Comparison of ENCODE assay signal across 15 cellular contexts in genomic region chr7:22351878-22352277, GRCh38. TPM values are rescaled to one million over a fixed set of nuclear protein-coding genes. Genes with fewer than 3 reads are reported as not detected.
DNase-seq lines count a peak whose midpoint lies in the region; ATAC-seq and TF ChIP-seq lines count a peak whose summit lies in the region.
"Had no signal": no experiment of that assay in that cellular context is flagged by ENCODE, and none has a peak within 500 bp of the region (broad histone marks: within the 10 kb centered on the region; RNA-seq: fewer than 3 reads in every experiment).

No MANE protein-coding gene starts in this region.

- peaks cover 2% of the 10 kb centered on the region for H3K36me3 Mint-ChIP-seq in activated CD8-positive, alpha-beta memory T cell treated with anti-CD3 and anti-CD28 coated beads, Interleukin-2, amount 10 ng/mL, durations not matched to agents 7 days and 5 days

- peak overlapping the region; percentile 78 for H3K4me2 ChIP-seq in OCI-LY7 (ENCODE audit: low read length)

- no peak for DNase-seq in BE2C
- DNase-seq in OCI-LY7 (ENCODE audit: low spot score), result no peak
- peak; percentile 29 for DNase-seq in fibroblast of the aortic adventitia (ENCODE audit: low read depth)
- no peak for DNase-seq in COLO668 (lab: John Stamatoyannopoulos, UW; ENCODE audit: unreplicated experiment)
- DNase-seq in activated effector memory CD4-positive, alpha-beta T cell treated with Interleukin-2 at 50 U/mL for 16 hours, result no peak
- no peak for DNase-seq in GM13976 (ENCODE audit: low spot score)
- DNase-seq in activated CD8-positive, alpha-beta memory T cell treated with anti-CD3 and anti-CD28 coated beads, Interleukin-2, amount 10 ng/mL, durations not matched to agents 7 days and 5 days, result no peak
- DNase-seq: activated CD4-positive, alpha-beta memory T cell treated with anti-CD3 and anti-CD28 coated beads, Interleukin-2, amount 10 ng/mL, durations not matched to agents 7 days and 5 days; activated effector memory CD4-positive, alpha-beta T cell treated with anti-CD3 and anti-CD28 coated beads, Interleukin-2, amount 50 U/mL, for 16 hours; naive thymus-derived CD8-positive, alpha-beta T cell; NCI-H1048; stimulated activated CD4-positive, alpha-beta T cell treated with anti-CD3 and anti-CD28 coated beads, Interleukin-2, amount 100 ng/mL, for 48 hours had no signal

- H2AFZ ChIP-seq in OCI-LY7 (ENCODE audit: low read length), result no peak overlapping the region

- H3K4me3 Mint-ChIP-seq in activated CD8-positive, alpha-beta memory T cell treated with anti-CD3 and anti-CD28 coated beads, Interleukin-2, amount 10 ng/mL, durations not matched to agents 7 days and 5 days, result no peak overlapping the region
- H3K4me3 Mint-ChIP-seq: activated CD4-positive, alpha-beta memory T cell treated with anti-CD3 and anti-CD28 coated beads, Interleukin-2, amount 10 ng/mL, durations not matched to agents 7 days and 5 days; naive thymus-derived CD8-positive, alpha-beta T cell; T-helper 2 cell treated with Interferon-gamma antibody and Interleukin-4, amounts not matched to agents 5 μg/mL and 100 μg/mL, for 36 hours had no signal

- peaks cover 59% of the 10 kb centered on the region for H3K27me3 Mint-ChIP-seq in activated CD8-positive, alpha-beta memory T cell treated with anti-CD3 and anti-CD28 coated beads, Interleukin-2, amount 10 ng/mL, durations not matched to agents 7 days and 5 days

- H3K4me3 ChIP-seq in BE2C (ENCODE audit: low read depth, low read length) (0 out of 2 replicates have a peak overlapping the region, but pooled peaks have one; percentile 23), OCI-LY7 (ENCODE audit: low read depth, low read length, poor library complexity, severe bottlenecking) (peak overlapping the region; percentile 53), fibroblast of the aortic adventitia (ENCODE audit: low read depth, low read length) (no peak overlapping the region)

- H3K9me3 ChIP-seq in BE2C, result no peaks in the 10 kb centered on the region
- H3K9me3 ChIP-seq in OCI-LY7 (ENCODE audit: low read length), result peaks cover 10% of the 10 kb centered on the region; the same call in 1 of the 2 replicates

- peak overlapping the region; percentile 82 for H3K27ac ChIP-seq in OCI-LY7 (ENCODE audit: low read depth, low read length, poor library complexity, severe bottlenecking)
- H3K27ac ChIP-seq: RWPE1 had no signal

- peak; percentile 6 for ATAC-seq in GM19452 (IDR thresholded peaks at IDR 0.05; ENCODE audit: unreplicated experiment)
- no peak for ATAC-seq in activated CD8-positive, alpha-beta memory T cell treated with anti-CD3 and anti-CD28 coated beads, Interleukin-2, amount 10 ng/mL, durations not matched to agents 7 days and 5 days
- ATAC-seq: naive thymus-derived CD8-positive, alpha-beta T cell had no signal

- intact Hi-C loops in OCI-LY7 (cut with micrococcal nuclease; ENCODE audit: unreplicated experiment), result loop anchor here (5.0 to 10.0 kb wide), 2 partner anchors 405 to 663 kb away; partner anchors contain the start of genes CDCA7L and HYCC1

- no peak for TF ChIP-seq CTCF in BE2C (IDR thresholded peaks at IDR 0.05; ENCODE audit: low read depth, low read length)
- no peak for TF ChIP-seq CTCF in OCI-LY7 (conservative IDR thresholded peaks at IDR 0.05; ENCODE audit: low read length)
- no peak for TF ChIP-seq CTCF in fibroblast of the aortic adventitia (IDR thresholded peaks at IDR 0.05; ENCODE audit: insufficient read depth, low read length)
- no peak for TF ChIP-seq CTCF in GM13976 (IDR thresholded peaks at IDR 0.05; ENCODE audit: borderline replicate concordance, control extremely low read depth, extremely low read depth, insufficient read depth, missing control alignments)

- CTCF ChIA-PET in OCI-LY7 (lab: Charles Lee; ENCODE audit: unreplicated experiment), result interaction anchor here (1.0 kb wide), 1 partner anchor 19 kb away, joined by 3 read pairs; no protein-coding TSS in a partner anchor
- CTCF ChIA-PET in activated CD8-positive, alpha-beta memory T cell treated with anti-CD3 and anti-CD28 coated beads, Interleukin-2, amount 10 ng/mL, durations not matched to agents 7 days and 5 days (lab: Charles Lee), result no interaction called here

- no TSS peak for BruUV-seq in OCI-LY7 (replicated peaks; lab: Mats Ljungman, UMichigan)

- H3K79me2 ChIP-seq in OCI-LY7 (ENCODE audit: insufficient read depth, low read depth, low read length), result peaks cover 96% of the 10 kb centered on the region

- peaks cover 23% of the 10 kb centered on the region for H3K36me3 ChIP-seq in BE2C
- H3K36me3 ChIP-seq in OCI-LY7 (ENCODE audit: insufficient read depth, low read length), result peaks cover 86% of the 10 kb centered on the region

- no peak overlapping the region for H3K27ac Mint-ChIP-seq in activated CD8-positive, alpha-beta memory T cell treated with anti-CD3 and anti-CD28 coated beads, Interleukin-2, amount 10 ng/mL, durations not matched to agents 7 days and 5 days
- H3K27ac Mint-ChIP-seq: activated CD4-positive, alpha-beta memory T cell treated with anti-CD3 and anti-CD28 coated beads, Interleukin-2, amount 10 ng/mL, durations not matched to agents 7 days and 5 days; naive thymus-derived CD8-positive, alpha-beta T cell; T-helper 2 cell treated with Interferon-gamma antibody and Interleukin-4, amounts not matched to agents 5 μg/mL and 100 μg/mL, for 36 hours had no signal

- POLR2A ChIA-PET in OCI-LY7 (lab: Charles Lee), result interaction anchor here (0.8 to 3.2 kb wide), 13 partner anchors 9 to 101 kb away, joined by 3 to 13 read pairs (median 4); no protein-coding TSS in a partner anchor

- in situ Hi-C loops in GM13976 (cut with MboI; ENCODE audit: low sequenced_read_pairs, unreplicated experiment), result no loop called here

- H3K4me1 ChIP-seq in BE2C (peaks cover 40% of the 10 kb centered on the region), OCI-LY7 (ENCODE audit: insufficient read depth, low read length, poor library complexity, severe bottlenecking) (peaks cover 75% of the 10 kb centered on the region)

- H3K27me3 ChIP-seq in BE2C, result no peaks in the 10 kb centered on the region

- H3K4me1 Mint-ChIP-seq in activated CD8-positive, alpha-beta memory T cell treated with anti-CD3 and anti-CD28 coated beads, Interleukin-2, amount 10 ng/mL, durations not matched to agents 7 days and 5 days, result peaks cover 5% of the 10 kb centered on the region

- H3K9me2 ChIP-seq in OCI-LY7 (ENCODE audit: insufficient read depth, low read length), result no peaks in the 10 kb centered on the region

- peaks cover 20% of the 10 kb centered on the region; the same call in 1 of the 2 replicates for H4K20me1 ChIP-seq in OCI-LY7 (ENCODE audit: insufficient read depth, low read length)

- peaks cover 2% of the 10 kb centered on the region for H3K9me3 Mint-ChIP-seq in activated CD8-positive, alpha-beta memory T cell treated with anti-CD3 and anti-CD28 coated beads, Interleukin-2, amount 10 ng/mL, durations not matched to agents 7 days and 5 days (ENCODE audit: low read depth)

RNA-seq across cellular contexts. Expression of gene RAPGEF5, which starts 5.1 kb away (rescaled TPM):
- polyA plus RNA-seq in BE2C (2012; ENCODE audit: insufficient read depth, insufficient read length, low read depth), result 32.0 TPM
- 114 and 136 TPM in 2 replicates for total RNA-seq in OCI-LY7 (2014; rRNA removed; shearing (Covaris generic))
- total RNA-seq in OCI-LY7 (2022) (115 and 120 TPM in 2 replicates), fibroblast of the aortic adventitia (ENCODE audit: low replicate concordance) (1.5 and 4.2 TPM in 2 replicates)
- under 1 TPM; 0.66 to 0.99 TPM for total RNA-seq in activated CD8-positive, alpha-beta memory T cell treated with anti-CD3 and anti-CD28 coated beads, Interleukin-2, amount 10 ng/mL, durations not matched to agents 7 days and 5 days
- total RNA-seq: naive thymus-derived CD8-positive, alpha-beta T cell had no signal
- polyA plus RNA-seq: naive thymus-derived CD8-positive, alpha-beta T cell had no signal

Comparison
In these comparisons a context has a peak if more than half of its experiments do, and no peak if none do; other contexts are left out.
1. RNA of gene RAPGEF5, which starts 5.1 kb away (total RNA-seq): 114 to 136 TPM in OCI-LY7; 1.5 to 4.2 TPM in fibroblast of the aortic adventitia and 0.66 to 0.99 TPM in activated CD8-positive, alpha-beta memory T cell treated with anti-CD3 and anti-CD28 coated beads, Interleukin-2, amount 10 ng/mL, durations not matched to agents 7 days and 5 days; every median in the first group is over 10 times any median in the second.